Comparison of ENCODE assay signal across 8 cellular contexts in the genomic region with DNA sequence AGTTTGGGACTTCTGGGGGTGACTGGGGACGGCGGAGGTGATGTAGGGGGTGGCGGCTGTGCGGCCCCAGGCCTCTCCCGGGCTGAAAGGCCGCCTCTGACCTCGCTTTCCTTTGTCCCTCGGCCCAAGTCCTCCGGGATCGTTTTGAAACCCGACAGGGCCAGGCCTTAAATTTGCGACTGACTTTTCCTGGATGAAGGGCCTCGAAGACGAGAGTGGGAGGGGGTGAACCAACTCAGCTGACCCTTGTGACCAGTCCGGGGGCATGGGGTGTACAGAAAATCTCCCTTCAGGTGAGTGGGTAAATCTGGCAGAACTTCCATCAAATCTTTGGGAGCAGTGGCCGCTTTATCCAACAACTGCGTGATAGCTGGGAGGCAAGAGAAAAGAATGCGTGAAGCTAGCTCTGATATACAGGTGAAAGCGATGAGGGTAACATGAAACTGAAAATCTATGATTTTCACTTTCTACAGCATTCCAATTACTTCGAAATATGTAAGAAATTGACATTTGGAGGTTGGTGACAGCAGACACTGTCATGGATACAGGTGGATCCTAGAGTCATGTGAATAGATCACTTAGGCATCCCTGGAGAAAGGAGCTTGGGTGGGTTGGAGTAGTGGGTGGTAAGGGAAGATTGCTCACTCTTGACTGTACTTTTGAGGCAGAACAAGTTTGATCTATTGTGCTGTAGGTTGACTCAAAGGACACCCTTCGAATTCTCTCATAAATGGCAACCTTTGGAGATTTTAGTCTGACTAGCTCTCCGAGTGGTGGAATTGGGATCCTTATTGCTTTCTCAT. TPM values are rescaled to one million over a fixed set of nuclear protein-coding genes. Genes with fewer than 3 reads are reported as not detected.
DNase-seq lines count a peak whose midpoint lies in the region; ATAC-seq and TF ChIP-seq lines count a peak whose summit lies in the region.

No MANE protein-coding gene starts in this region.

- ATAC-seq in HG03066 (IDR thresholded peaks at IDR 0.05; ENCODE audit: low read depth, unreplicated experiment) = peak; percentile 8

- peaks cover 43% of the 10 kb centered on the region for H3K4me1 Mint-ChIP-seq in type B pancreatic cell (ENCODE audit: unreplicated experiment)

- no peak for DNase-seq in astrocyte of the cerebellum (ENCODE audit: low read depth)
- DNase-seq in lower leg skin (ENCODE audit: low spot score in 2 of 2) = no peak
- DNase-seq in type B pancreatic cell (ENCODE audit: extremely low spot score, unreplicated experiment) = no peak
- DNase-seq in NCI-H526 treated with DMSO at 0.1 percent for 48 hours (lab: John Stamatoyannopoulos, UW) = no peak
- no peak for DNase-seq in NCI-H1694 treated with DMSO at 0.1 percent for 48 hours (lab: John Stamatoyannopoulos, UW)
- no peak for DNase-seq in HEK293T (ENCODE audit: extremely low spot score)

- peak overlapping the region; percentile 71 for H3K4me3 ChIP-seq in astrocyte of the cerebellum (ENCODE audit: low read depth, low read length)
- peak overlapping the region; percentile 79 for H3K4me3 ChIP-seq in lower leg skin (ENCODE audit: low read depth, poor library complexity, severe bottlenecking)

- intact Hi-C loops in lower leg skin (cut with DNase I; ENCODE audit: low total_unique reads) = loop anchor here (2.0 to 10.0 kb wide), 3 partner anchors 209 to 441 kb away; a partner anchor contains a TSS

- H3K9me3 Mint-ChIP-seq in type B pancreatic cell = no peaks in the 10 kb centered on the region

- H3K4me3 Mint-ChIP-seq in type B pancreatic cell = peak overlapping the region; percentile 98

- peaks cover 19% of the 10 kb centered on the region for H3K36me3 Mint-ChIP-seq in type B pancreatic cell

- WGBS in lower leg skin, 2 donors = 6 to 7% methylated on average over 21 to 22 of the region's 22 CpGs

- peak overlapping the region; percentile 100 for H3K27ac Mint-ChIP-seq in type B pancreatic cell

- CTCF ChIA-PET in HEK293T (lab: Yijun Ruan, JAX) = interaction anchor here (0.5 to 5.7 kb wide), 13 partner anchors 11 to 346 kb away, joined by 3 to 139 read pairs (median 11); a partner anchor contains a TSS

- no peak for TF ChIP-seq POLR2A in lower leg skin (IDR thresholded peaks at IDR 0.05)

- in situ Hi-C loops in astrocyte of the cerebellum (cut with HindIII; ENCODE audit: low sequenced_read_pairs) = no loop called here

- POLR2A ChIA-PET in HEK293T (lab: Yijun Ruan, JAX) = interaction anchor here (0.9 to 5.7 kb wide), 15 partner anchors 10 to 436 kb away, joined by 3 to 45 read pairs (median 7); a partner anchor contains a TSS

- H3K27ac ChIP-seq in 22Rv1 = peak overlapping the region; percentile 77

- TF ChIP-seq CTCF in 22Rv1 (IDR thresholded peaks at IDR 0.05) (no peak), astrocyte of the cerebellum (IDR thresholded peaks at IDR 0.05; ENCODE audit: low read depth, low read length, missing control alignments) (no peak), lower leg skin (IDR thresholded peaks at IDR 0.05) (no peak), type B pancreatic cell (conservative IDR thresholded peaks at IDR 0.05) (no peak)

- H3K27me3 Mint-ChIP-seq in type B pancreatic cell = no peaks in the 10 kb centered on the region

TF ChIP-seq in HEK293T, 16 proteins besides CTCF, POLR2A, EP300 and RAD21:
- TF ChIP-seq ELF4 (IDR thresholded peaks at IDR 0.05) (no peak), ZNF384 (IDR thresholded peaks at IDR 0.05) (no peak), FOXA1 (IDR thresholded peaks at IDR 0.05) (no peak), HDGF (IDR thresholded peaks at IDR 0.05; ENCODE audit: borderline replicate concordance) (no peak), CTBP1 (IDR thresholded peaks at IDR 0.05; ENCODE audit: borderline replicate concordance) (no peak), TARDBP (IDR thresholded peaks at IDR 0.05) (no peak), ARNT (IDR thresholded peaks at IDR 0.05) (no peak), SP1 (IDR thresholded peaks at IDR 0.05) (no peak), FOXM1 (IDR thresholded peaks at IDR 0.05; ENCODE audit: borderline replicate concordance) (no peak), NFRKB (IDR thresholded peaks at IDR 0.05) (no peak), FOXK2 (IDR thresholded peaks at IDR 0.05) (no peak), SUZ12 (IDR thresholded peaks at IDR 0.05) (no peak), LEF1 (IDR thresholded peaks at IDR 0.05; ENCODE audit: borderline replicate concordance) (no peak), BHLHE40 (IDR thresholded peaks at IDR 0.05; ENCODE audit: borderline replicate concordance) (no peak)
- TF ChIP-seq, protein P1, sequence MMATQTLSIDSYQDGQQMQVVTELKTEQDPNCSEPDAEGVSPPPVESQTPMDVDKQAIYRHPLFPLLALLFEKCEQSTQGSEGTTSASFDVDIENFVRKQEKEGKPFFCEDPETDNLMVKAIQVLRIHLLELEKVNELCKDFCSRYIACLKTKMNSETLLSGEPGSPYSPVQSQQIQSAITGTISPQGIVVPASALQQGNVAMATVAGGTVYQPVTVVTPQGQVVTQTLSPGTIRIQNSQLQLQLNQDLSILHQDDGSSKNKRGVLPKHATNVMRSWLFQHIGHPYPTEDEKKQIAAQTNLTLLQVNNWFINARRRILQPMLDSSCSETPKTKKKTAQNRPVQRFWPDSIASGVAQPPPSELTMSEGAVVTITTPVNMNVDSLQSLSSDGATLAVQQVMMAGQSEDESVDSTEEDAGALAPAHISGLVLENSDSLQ (IDR thresholded peaks at IDR 0.05) = no peak

RNA-seq across cellular contexts. Expression of a gene that starts 0.9 kb away (rescaled TPM):
- total RNA-seq in lower leg skin (10 to 100 TPM; 42.3 to 54.4 (median 47.8) TPM), type B pancreatic cell (ENCODE audit: low replicate concordance) (87.1 and 88.1 TPM in 2 replicates)

RNA-seq across cellular contexts. Expression of a gene that starts 49.0 kb away (rescaled TPM):
- total RNA-seq in lower leg skin (10 to 100 TPM; 45.0 to 64.1 (median 50.9) TPM), type B pancreatic cell (ENCODE audit: low replicate concordance) (46.7 and 69.2 TPM in 2 replicates)
